In the genomic region with DNA sequence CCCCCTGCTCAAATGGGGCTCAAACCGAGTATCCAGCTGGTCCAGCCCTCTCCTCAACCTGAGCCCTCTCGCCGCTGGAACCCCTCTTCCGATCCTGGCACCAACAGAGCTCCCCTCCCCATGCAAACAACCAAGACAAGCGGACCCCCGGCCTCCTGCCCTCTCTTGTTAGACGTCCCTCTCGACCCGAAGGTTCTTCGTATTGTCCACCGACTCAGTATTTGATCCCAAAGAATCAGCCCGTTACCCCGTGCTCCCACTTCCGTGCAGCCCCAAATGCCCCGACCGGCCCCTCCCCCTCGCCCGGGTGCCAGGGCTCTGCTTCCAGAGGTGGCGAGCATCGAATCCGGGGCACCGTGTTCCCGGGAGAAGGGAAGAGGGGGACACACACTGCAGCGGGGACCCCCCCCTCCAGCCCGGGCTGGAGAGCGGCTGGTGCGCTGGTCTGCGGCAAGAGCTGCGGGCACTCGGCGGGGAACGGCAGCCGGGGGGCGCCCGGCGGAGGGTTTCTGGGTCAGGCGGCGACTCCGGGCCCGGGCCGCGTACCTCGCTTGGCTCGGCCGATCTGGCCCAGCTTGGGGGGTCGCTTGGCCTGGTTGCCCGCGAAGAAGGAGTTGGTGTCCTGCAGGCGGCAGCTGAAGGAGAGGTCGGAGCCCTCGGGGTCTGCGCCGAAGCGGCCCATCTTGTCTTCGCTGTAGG, we compare ENCODE assay signal across 2 cellular contexts.
TF ChIP-seq lines count a peak whose summit lies in the region.

No MANE protein-coding gene starts in this region.

TF ChIP-seq in HEK293, 187 proteins besides CTCF, POLR2A, EP300 and RAD21 (continues in another document):
- no peak for TF ChIP-seq ZNF473 (tag by site-specific recombination; IDR thresholded peaks at IDR 0.05)
- TF ChIP-seq, protein P1, sequence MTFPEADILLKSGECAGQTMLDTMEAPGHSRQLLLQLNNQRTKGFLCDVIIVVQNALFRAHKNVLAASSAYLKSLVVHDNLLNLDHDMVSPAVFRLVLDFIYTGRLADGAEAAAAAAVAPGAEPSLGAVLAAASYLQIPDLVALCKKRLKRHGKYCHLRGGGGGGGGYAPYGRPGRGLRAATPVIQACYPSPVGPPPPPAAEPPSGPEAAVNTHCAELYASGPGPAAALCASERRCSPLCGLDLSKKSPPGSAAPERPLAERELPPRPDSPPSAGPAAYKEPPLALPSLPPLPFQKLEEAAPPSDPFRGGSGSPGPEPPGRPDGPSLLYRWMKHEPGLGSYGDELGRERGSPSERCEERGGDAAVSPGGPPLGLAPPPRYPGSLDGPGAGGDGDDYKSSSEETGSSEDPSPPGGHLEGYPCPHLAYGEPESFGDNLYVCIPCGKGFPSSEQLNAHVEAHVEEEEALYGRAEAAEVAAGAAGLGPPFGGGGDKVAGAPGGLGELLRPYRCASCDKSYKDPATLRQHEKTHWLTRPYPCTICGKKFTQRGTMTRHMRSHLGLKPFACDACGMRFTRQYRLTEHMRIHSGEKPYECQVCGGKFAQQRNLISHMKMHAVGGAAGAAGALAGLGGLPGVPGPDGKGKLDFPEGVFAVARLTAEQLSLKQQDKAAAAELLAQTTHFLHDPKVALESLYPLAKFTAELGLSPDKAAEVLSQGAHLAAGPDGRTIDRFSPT (tag by site-specific recombination; IDR thresholded peaks at IDR 0.05), result peak; percentile 63
- no peak for TF ChIP-seq ZNF366 (tag by site-specific recombination; conservative IDR thresholded peaks at IDR 0.05)
- TF ChIP-seq ZNF529 (tag by site-specific recombination; IDR thresholded peaks at IDR 0.05; ENCODE audit: insufficient replicate concordance), result no peak
- TF ChIP-seq ZNF138 (tag by site-specific recombination; IDR thresholded peaks at IDR 0.05; ENCODE audit: borderline replicate concordance), result no peak
- peak; percentile 62 for TF ChIP-seq GLIS2 (tag by site-specific recombination; IDR thresholded peaks at IDR 0.05)
- TF ChIP-seq ZNF747 (tag by site-specific recombination; IDR thresholded peaks at IDR 0.05), result no peak
- TF ChIP-seq ZBTB17 (tag by site-specific recombination; IDR thresholded peaks at IDR 0.05), result 0 out of 2 replicates have a peak, but pooled peaks have one; percentile 40
- no peak for TF ChIP-seq ZNF785 (tag by site-specific recombination; IDR thresholded peaks at IDR 0.05)
- TF ChIP-seq, protein P2, sequence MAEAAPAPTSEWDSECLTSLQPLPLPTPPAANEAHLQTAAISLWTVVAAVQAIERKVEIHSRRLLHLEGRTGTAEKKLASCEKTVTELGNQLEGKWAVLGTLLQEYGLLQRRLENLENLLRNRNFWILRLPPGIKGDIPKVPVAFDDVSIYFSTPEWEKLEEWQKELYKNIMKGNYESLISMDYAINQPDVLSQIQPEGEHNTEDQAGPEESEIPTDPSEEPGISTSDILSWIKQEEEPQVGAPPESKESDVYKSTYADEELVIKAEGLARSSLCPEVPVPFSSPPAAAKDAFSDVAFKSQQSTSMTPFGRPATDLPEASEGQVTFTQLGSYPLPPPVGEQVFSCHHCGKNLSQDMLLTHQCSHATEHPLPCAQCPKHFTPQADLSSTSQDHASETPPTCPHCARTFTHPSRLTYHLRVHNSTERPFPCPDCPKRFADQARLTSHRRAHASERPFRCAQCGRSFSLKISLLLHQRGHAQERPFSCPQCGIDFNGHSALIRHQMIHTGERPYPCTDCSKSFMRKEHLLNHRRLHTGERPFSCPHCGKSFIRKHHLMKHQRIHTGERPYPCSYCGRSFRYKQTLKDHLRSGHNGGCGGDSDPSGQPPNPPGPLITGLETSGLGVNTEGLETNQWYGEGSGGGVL (tag by site-specific recombination; IDR thresholded peaks at IDR 0.05), result peak; percentile 6; the same call in 1 of the 2 replicates
- TF ChIP-seq ZBTB7A (tag by site-specific recombination; IDR thresholded peaks at IDR 0.05; ENCODE audit: low read depth), result 0 out of 2 replicates have a peak, but pooled peaks have one; percentile 0
- no peak for TF ChIP-seq ZNF571 (tag by site-specific recombination; IDR thresholded peaks at IDR 0.05)
- TF ChIP-seq, protein P3, sequence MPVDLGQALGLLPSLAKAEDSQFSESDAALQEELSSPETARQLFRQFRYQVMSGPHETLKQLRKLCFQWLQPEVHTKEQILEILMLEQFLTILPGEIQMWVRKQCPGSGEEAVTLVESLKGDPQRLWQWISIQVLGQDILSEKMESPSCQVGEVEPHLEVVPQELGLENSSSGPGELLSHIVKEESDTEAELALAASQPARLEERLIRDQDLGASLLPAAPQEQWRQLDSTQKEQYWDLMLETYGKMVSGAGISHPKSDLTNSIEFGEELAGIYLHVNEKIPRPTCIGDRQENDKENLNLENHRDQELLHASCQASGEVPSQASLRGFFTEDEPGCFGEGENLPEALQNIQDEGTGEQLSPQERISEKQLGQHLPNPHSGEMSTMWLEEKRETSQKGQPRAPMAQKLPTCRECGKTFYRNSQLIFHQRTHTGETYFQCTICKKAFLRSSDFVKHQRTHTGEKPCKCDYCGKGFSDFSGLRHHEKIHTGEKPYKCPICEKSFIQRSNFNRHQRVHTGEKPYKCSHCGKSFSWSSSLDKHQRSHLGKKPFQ (tag by site-specific recombination; IDR thresholded peaks at IDR 0.05), result no peak
- no peak for TF ChIP-seq ZNF830 (tag by site-specific recombination; IDR thresholded peaks at IDR 0.05; ENCODE audit: low read depth)
- no peak for TF ChIP-seq ZBTB21 (tag by site-specific recombination; IDR thresholded peaks at IDR 0.05)
- TF ChIP-seq KLF10 (tag by site-specific recombination; IDR thresholded peaks at IDR 0.05), result no peak
- TF ChIP-seq YY2 (tag by site-specific recombination; IDR thresholded peaks at IDR 0.05), result no peak
- TF ChIP-seq, protein P4, sequence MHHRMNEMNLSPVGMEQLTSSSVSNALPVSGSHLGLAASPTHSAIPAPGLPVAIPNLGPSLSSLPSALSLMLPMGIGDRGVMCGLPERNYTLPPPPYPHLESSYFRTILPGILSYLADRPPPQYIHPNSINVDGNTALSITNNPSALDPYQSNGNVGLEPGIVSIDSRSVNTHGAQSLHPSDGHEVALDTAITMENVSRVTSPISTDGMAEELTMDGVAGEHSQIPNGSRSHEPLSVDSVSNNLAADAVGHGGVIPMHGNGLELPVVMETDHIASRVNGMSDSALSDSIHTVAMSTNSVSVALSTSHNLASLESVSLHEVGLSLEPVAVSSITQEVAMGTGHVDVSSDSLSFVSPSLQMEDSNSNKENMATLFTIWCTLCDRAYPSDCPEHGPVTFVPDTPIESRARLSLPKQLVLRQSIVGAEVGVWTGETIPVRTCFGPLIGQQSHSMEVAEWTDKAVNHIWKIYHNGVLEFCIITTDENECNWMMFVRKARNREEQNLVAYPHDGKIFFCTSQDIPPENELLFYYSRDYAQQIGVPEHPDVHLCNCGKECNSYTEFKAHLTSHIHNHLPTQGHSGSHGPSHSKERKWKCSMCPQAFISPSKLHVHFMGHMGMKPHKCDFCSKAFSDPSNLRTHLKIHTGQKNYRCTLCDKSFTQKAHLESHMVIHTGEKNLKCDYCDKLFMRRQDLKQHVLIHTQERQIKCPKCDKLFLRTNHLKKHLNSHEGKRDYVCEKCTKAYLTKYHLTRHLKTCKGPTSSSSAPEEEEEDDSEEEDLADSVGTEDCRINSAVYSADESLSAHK (tag by site-specific recombination; IDR thresholded peaks at IDR 0.05), result no peak
- no peak for TF ChIP-seq ZNF311 (tag by site-specific recombination; IDR thresholded peaks at IDR 0.05; ENCODE audit: borderline replicate concordance)
- no peak for TF ChIP-seq OVOL3 (tag by site-specific recombination; IDR thresholded peaks at IDR 0.05)
- TF ChIP-seq ZNF23 (tag by site-specific recombination; IDR thresholded peaks at IDR 0.05; ENCODE audit: borderline replicate concordance), result no peak
- TF ChIP-seq ZBTB1 (tag by site-specific recombination; IDR thresholded peaks at IDR 0.05), result no peak
- no peak for TF ChIP-seq GLI4 (tag by site-specific recombination; IDR thresholded peaks at IDR 0.05)

TF ChIP-seq in HepG2, 621 proteins besides CTCF, POLR2A, EP300 and RAD21:
- TF ChIP-seq, protein P5, sequence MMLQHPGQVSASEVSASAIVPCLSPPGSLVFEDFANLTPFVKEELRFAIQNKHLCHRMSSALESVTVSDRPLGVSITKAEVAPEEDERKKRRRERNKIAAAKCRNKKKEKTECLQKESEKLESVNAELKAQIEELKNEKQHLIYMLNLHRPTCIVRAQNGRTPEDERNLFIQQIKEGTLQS (CRISPR knock-in tag; IDR thresholded peaks at IDR 0.05), result 0 out of 2 replicates have a peak, but pooled peaks have one; percentile 17
- peak; percentile 85 for TF ChIP-seq AGO1 (IDR thresholded peaks at IDR 0.05; ENCODE audit: low read depth, low read length, poor library complexity, severe bottlenecking)
- 0 out of 2 replicates have a peak, but pooled peaks have one; percentile 16 for TF ChIP-seq GABPB1 (CRISPR knock-in tag; IDR thresholded peaks at IDR 0.05)
- TF ChIP-seq ZNF274 (CRISPR knock-in tag; IDR thresholded peaks at IDR 0.05), result 0 out of 2 replicates have a peak, but pooled peaks have one; percentile 65
- TF ChIP-seq ZNF501 (CRISPR knock-in tag; IDR thresholded peaks at IDR 0.05), result peak; percentile 48; the same call in 1 of the 2 replicates
- 0 out of 2 replicates have a peak, but pooled peaks have one; percentile 29 for TF ChIP-seq ZNF263 (CRISPR knock-in tag; IDR thresholded peaks at IDR 0.05)
- TF ChIP-seq NCOR1 (IDR thresholded peaks at IDR 0.05; ENCODE audit: borderline replicate concordance, low read length), result no peak
- TF ChIP-seq, protein P6, sequence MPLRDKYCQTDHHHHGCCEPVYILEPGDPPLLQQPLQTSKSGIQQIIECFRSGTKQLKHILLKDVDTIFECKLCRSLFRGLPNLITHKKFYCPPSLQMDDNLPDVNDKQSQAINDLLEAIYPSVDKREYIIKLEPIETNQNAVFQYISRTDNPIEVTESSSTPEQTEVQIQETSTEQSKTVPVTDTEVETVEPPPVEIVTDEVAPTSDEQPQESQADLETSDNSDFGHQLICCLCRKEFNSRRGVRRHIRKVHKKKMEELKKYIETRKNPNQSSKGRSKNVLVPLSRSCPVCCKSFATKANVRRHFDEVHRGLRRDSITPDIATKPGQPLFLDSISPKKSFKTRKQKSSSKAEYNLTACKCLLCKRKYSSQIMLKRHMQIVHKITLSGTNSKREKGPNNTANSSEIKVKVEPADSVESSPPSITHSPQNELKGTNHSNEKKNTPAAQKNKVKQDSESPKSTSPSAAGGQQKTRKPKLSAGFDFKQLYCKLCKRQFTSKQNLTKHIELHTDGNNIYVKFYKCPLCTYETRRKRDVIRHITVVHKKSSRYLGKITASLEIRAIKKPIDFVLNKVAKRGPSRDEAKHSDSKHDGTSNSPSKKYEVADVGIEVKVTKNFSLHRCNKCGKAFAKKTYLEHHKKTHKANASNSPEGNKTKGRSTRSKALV (CRISPR knock-in tag; IDR thresholded peaks at IDR 0.05), result 0 out of 2 replicates have a peak, but pooled peaks have one; percentile 8
- TF ChIP-seq AGO2 (optimal IDR thresholded peaks at IDR 0.05; ENCODE audit: low read depth, low read length), result peak; percentile 1
- TF ChIP-seq, protein P7, sequence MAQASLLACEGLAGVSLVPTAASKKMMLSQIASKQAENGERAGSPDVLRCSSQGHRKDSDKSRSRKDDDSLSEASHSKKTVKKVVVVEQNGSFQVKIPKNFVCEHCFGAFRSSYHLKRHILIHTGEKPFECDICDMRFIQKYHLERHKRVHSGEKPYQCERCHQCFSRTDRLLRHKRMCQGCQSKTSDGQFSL (CRISPR knock-in tag; IDR thresholded peaks at IDR 0.05), result no peak
- TF ChIP-seq, protein P8, sequence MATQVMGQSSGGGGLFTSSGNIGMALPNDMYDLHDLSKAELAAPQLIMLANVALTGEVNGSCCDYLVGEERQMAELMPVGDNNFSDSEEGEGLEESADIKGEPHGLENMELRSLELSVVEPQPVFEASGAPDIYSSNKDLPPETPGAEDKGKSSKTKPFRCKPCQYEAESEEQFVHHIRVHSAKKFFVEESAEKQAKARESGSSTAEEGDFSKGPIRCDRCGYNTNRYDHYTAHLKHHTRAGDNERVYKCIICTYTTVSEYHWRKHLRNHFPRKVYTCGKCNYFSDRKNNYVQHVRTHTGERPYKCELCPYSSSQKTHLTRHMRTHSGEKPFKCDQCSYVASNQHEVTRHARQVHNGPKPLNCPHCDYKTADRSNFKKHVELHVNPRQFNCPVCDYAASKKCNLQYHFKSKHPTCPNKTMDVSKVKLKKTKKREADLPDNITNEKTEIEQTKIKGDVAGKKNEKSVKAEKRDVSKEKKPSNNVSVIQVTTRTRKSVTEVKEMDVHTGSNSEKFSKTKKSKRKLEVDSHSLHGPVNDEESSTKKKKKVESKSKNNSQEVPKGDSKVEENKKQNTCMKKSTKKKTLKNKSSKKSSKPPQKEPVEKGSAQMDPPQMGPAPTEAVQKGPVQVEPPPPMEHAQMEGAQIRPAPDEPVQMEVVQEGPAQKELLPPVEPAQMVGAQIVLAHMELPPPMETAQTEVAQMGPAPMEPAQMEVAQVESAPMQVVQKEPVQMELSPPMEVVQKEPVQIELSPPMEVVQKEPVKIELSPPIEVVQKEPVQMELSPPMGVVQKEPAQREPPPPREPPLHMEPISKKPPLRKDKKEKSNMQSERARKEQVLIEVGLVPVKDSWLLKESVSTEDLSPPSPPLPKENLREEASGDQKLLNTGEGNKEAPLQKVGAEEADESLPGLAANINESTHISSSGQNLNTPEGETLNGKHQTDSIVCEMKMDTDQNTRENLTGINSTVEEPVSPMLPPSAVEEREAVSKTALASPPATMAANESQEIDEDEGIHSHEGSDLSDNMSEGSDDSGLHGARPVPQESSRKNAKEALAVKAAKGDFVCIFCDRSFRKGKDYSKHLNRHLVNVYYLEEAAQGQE (IDR thresholded peaks at IDR 0.05; ENCODE audit: borderline replicate concordance in 1 of 2, low read depth in 1 of 2, low read length in 2 of 2), result peak in 1 of 2 experiments; percentile 20; a peak in 1 of 4 replicates
- TF ChIP-seq REXO4 (CRISPR knock-in tag; IDR thresholded peaks at IDR 0.05; ENCODE audit: borderline replicate concordance), result no peak
- TF ChIP-seq, protein P9, sequence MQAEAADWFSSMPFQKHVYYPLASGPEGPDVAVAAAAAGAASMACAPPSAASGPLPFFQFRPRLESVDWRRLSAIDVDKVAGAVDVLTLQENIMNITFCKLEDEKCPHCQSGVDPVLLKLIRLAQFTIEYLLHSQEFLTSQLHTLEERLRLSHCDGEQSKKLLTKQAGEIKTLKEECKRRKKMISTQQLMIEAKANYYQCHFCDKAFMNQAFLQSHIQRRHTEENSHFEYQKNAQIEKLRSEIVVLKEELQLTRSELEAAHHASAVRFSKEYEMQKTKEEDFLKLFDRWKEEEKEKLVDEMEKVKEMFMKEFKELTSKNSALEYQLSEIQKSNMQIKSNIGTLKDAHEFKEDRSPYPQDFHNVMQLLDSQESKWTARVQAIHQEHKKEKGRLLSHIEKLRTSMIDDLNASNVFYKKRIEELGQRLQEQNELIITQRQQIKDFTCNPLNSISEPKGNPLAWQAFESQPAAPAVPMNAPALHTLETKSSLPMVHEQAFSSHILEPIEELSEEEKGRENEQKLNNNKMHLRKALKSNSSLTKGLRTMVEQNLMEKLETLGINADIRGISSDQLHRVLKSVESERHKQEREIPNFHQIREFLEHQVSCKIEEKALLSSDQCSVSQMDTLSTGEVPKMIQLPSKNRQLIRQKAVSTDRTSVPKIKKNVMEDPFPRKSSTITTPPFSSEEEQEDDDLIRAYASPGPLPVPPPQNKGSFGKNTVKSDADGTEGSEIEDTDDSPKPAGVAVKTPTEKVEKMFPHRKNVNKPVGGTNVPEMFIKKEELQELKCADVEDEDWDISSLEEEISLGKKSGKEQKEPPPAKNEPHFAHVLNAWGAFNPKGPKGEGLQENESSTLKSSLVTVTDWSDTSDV (CRISPR knock-in tag; IDR thresholded peaks at IDR 0.05), result 0 out of 2 replicates have a peak, but pooled peaks have one; percentile 48
- peak; percentile 32 for TF ChIP-seq HNRNPLL (IDR thresholded peaks at IDR 0.05; ENCODE audit: low read depth, low read length, poor library complexity, severe bottlenecking)
TF ChIP-seq in HepG2: peak in this region for 11.
